ENCODE assay signal across 26 cellular contexts in the genomic region with DNA sequence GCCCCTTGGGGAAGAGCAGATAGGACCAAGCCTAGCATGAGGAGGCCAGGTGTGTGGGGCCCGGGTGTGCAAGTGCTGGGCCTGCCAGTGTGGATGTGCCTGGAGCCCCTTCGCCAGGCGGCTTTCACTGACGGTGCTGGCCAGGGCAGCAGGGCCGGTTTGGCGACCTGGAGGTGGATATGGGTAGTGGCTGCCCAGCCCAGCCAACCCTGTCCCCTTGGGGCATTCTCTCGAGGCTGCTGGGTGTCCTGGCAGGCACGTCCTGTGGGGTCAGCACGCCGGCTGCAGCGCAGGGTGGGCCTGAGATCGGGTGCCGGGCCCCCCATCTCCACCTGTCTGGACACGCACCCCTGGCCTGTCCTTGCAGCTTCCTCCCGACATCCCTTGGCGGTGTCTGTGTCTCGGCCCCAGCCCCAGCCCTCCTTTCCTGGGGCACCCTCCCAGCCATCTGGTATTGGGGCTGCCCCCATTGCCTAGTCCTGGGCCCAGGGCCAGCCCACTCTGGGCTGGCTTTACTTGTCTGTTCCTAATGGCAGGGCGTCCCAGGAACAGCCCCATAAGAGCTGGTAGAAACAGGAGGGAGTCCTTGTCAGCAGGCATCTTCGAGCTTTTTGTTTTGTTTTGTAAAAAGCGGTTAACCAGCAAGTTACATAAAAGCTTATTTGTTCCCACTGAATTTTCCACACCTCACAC. TPM values are rescaled to one million over a fixed set of nuclear protein-coding genes. Genes with fewer than 3 reads are reported as not detected.
DNase-seq lines count a peak whose midpoint lies in the region; ATAC-seq, FAIRE-seq and TF ChIP-seq lines count a peak whose summit lies in the region.
"Had no signal": no experiment of that assay in that cellular context is flagged by ENCODE, and none has a peak within 500 bp of the region (broad histone marks: within the 10 kb centered on the region; RNA-seq: fewer than 3 reads in every experiment).

No MANE protein-coding gene starts in this region.

- POLR2A ChIA-PET in HCT116 (lab: Charles Lee) = no interaction called here

- no peaks in the 10 kb centered on the region for H3K79me2 ChIP-seq in HCT116 (ENCODE audit: insufficient read depth, low read length)
- no peaks in the 10 kb centered on the region for H3K79me2 ChIP-seq in trophoblast cell (ENCODE audit: control insufficient read depth, insufficient read depth, low read length, poor library complexity)

- H2BK120ac ChIP-seq in trophoblast cell (ENCODE audit: insufficient read depth, low read length, poor library complexity) = no peak overlapping the region

- 0 out of 2 replicates have a peak overlapping the region, but pooled peaks have one; percentile 16 for H3K9ac ChIP-seq in BLaER1
- no peak overlapping the region for H3K9ac ChIP-seq in HCT116 (ENCODE audit: low read length)
- H3K9ac ChIP-seq in trophoblast cell (ENCODE audit: low read length) = no peak overlapping the region
- H3K9ac ChIP-seq: KMS-11 had no signal

- intact Hi-C loops in HCT116 (cut with micrococcal nuclease) (no loop called here), stomach (cut with DNase I; ENCODE audit: low total_unique reads) (no loop called here)

- no peak overlapping the region for H3K18ac ChIP-seq in trophoblast cell (ENCODE audit: low read length)

- H3K23ac ChIP-seq in trophoblast cell (ENCODE audit: low read length) = no peak overlapping the region

- H3K4me1 ChIP-seq in BLaER1 (peaks cover 60% of the 10 kb centered on the region), HCT116 (ENCODE audit: control insufficient read depth in 1 of 2, insufficient read depth in 2 of 2, low read length in 2 of 2) (peaks cover 14 to 20% of the 10 kb centered on the region in 2 experiments), trophoblast cell (ENCODE audit: control insufficient read depth in 1 of 2, insufficient read depth in 2 of 2, low read length in 2 of 2) (peaks cover 0 to 4% of the 10 kb centered on the region in 2 experiments), stomach (peaks cover 22 to 60% (median 50%) of the 10 kb centered on the region in 4 donors)

- RAD21 ChIA-PET in HCT116 (lab: Charles Lee; ENCODE audit: low non-redundant PET in 1 of 2, low total read pairs in 2 of 2, uncharacterized antibody in 2 of 2, unreplicated experiment in 2 of 2) = no interaction called here

- H3K4ac ChIP-seq in trophoblast cell (ENCODE audit: low read depth, low read length) = no peak overlapping the region

- no CpG with 5 or more reads among the region's 20 CpGs for WGBS in trophoblast cell (ENCODE audit: extremely low coverage, insufficient coverage, insufficient read length)
- WGBS in stomach, 5 donors = 63 to 92% (median 74%) methylated on average over 6 to 20 of the region's 20 CpGs

- H4K8ac ChIP-seq in trophoblast cell (ENCODE audit: low read depth, low read length) = no peak overlapping the region

- CTCF ChIA-PET in HCT116 (lab: Charles Lee) = interaction anchor here (1.5 kb wide), 1 partner anchor 13 kb away, joined by 5 read pairs; no protein-coding TSS in a partner anchor

- H4K12ac ChIP-seq in trophoblast cell (ENCODE audit: low read depth, low read length) = no peak overlapping the region

- H3K36me3 ChIP-seq in BLaER1 = peaks cover 70% of the 10 kb centered on the region
- H3K36me3 ChIP-seq in HCT116 (ENCODE audit: control insufficient read depth in 1 of 2, insufficient read depth in 2 of 2, low read length in 2 of 2) = peaks cover 14 to 15% of the 10 kb centered on the region in 2 experiments; a peak in 3 of 4 replicates
- peaks cover 76 to 79% of the 10 kb centered on the region in 2 experiments for H3K36me3 ChIP-seq in trophoblast cell (ENCODE audit: control insufficient read depth in 1 of 2, insufficient read depth in 2 of 2, low read length in 2 of 2)
- H3K36me3 ChIP-seq in stomach = peaks cover 35 to 86% (median 77%) of the 10 kb centered on the region in 4 donors
- H3K36me3 ChIP-seq: uterus had no signal

- H3K4me3 ChIP-seq in BLaER1 (no peak overlapping the region), HCT116 (replicated peaks in 1 of 2; ENCODE audit: low read depth in 1 of 2, low read length in 2 of 2) (no peak overlapping the region), trophoblast cell (ENCODE audit: low read depth, low read length) (no peak overlapping the region), stomach (no peak overlapping the region)
- H3K4me3 ChIP-seq: uterus had no signal

- H2AK5ac ChIP-seq in trophoblast cell (ENCODE audit: low read length) = no peak overlapping the region

- DNase-seq in HCT116 (ENCODE audit: low read depth, low spot score) (no peak), cerebellar cortex (ENCODE audit: low spot score) (peak; percentile 51), trophoblast cell (peak; percentile 89 to 96), stomach (no peak), ecto neural progenitor cell (ENCODE audit: low spot score) (no peak), GM12891 (ENCODE audit: insufficient read length, low spot score) (no peak)
- DNase-seq: activated CD4-positive, alpha-beta T cell treated with anti-CD3 and anti-CD28 coated beads for 36 hours; activated naive CD4-positive, alpha-beta T cell treated with anti-CD3 and anti-CD28 coated beads, Interleukin-2, amount 10 ng/mL, durations not matched to agents 7 days and 5 days; activated T-cell treated with anti-CD3 and anti-CD28 coated beads, Interleukin-2, amount 50 U/mL, for 4 hours; amygdala; CD8-positive, alpha-beta T cell; central memory CD4-positive, alpha-beta T cell; DMS53; effector CD8-positive, alpha-beta T cell; GF-D8; H9; mesendoderm; naive thymus-derived CD8-positive, alpha-beta T cell; NCI-H2029; OCI-M1; retina; stimulated activated CD4-positive, alpha-beta T cell treated with anti-CD3 and anti-CD28 coated beads, Interleukin-4, amount 100 ng/mL, for 4 hours; stimulated activated naive CD8-positive, alpha-beta T cell treated with anti-CD3 and anti-CD28 coated beads, Interleukin-15, amount 100 ng/mL, for 72 hours; uterus had no signal

- H2BK12ac ChIP-seq in trophoblast cell (ENCODE audit: low read length) = no peak overlapping the region

- BruUV-seq in HCT116 (replicated peaks; lab: Mats Ljungman, UMichigan) = TSS peak; percentile 16

- no peak overlapping the region for H3K27ac ChIP-seq in BLaER1
- no peak overlapping the region for H3K27ac ChIP-seq in HCT116 (ENCODE audit: low read depth, low read length)
- H3K27ac ChIP-seq in trophoblast cell (ENCODE audit: low read depth, low read length) = no peak overlapping the region
- H3K27ac ChIP-seq in stomach = peak overlapping the region in 2 of 5 donors; percentile 61 to 90
- H3K27ac ChIP-seq: KMS-11, uterus had no signal

- H4K20me1 ChIP-seq in BLaER1 (peaks cover 91% of the 10 kb centered on the region), HCT116 (ENCODE audit: insufficient read depth) (no peaks in the 10 kb centered on the region)

- H3K79me1 ChIP-seq in trophoblast cell (ENCODE audit: low read length) = peaks cover 3% of the 10 kb centered on the region

- TF ChIP-seq RAD21 in HCT116 (IDR thresholded peaks at IDR 0.05; ENCODE audit: low read depth) = no peak

- H3K14ac ChIP-seq in trophoblast cell (ENCODE audit: low read length) = no peak overlapping the region

- TF ChIP-seq CTCF in HCT116 (IDR thresholded peaks at IDR 0.05 in 2 of 3, conservative IDR thresholded peaks at IDR 0.05 in 1 of 3; ENCODE audit: borderline replicate concordance in 1 of 3, insufficient read depth in 1 of 3, low read depth in 2 of 3, low read length in 2 of 3) (no peak), stomach (IDR thresholded peaks at IDR 0.05) (no peak)

- H2AFZ ChIP-seq in HCT116 (ENCODE audit: low read depth, low read length, poor library complexity, severe bottlenecking) (no peak overlapping the region), trophoblast cell (ENCODE audit: insufficient read depth, low read length, poor library complexity) (no peak overlapping the region)

- ATAC-seq in HCT116 = no peak
- ATAC-seq: activated CD4-positive, alpha-beta T cell treated with anti-CD3 and anti-CD28 coated beads for 36 hours; activated T-cell treated with anti-CD3 and anti-CD28 coated beads, Interleukin-2, amount 50 U/mL, for 4 hours; CD8-positive, alpha-beta T cell; naive thymus-derived CD8-positive, alpha-beta T cell had no signal

- TF ChIP-seq POLR2A in HCT116 (IDR thresholded peaks at IDR 0.05; ENCODE audit: borderline replicate concordance, extremely low read depth, insufficient read depth, insufficient read length) (no peak), stomach (IDR thresholded peaks at IDR 0.05) (no peak), GM12891 (IDR thresholded peaks at IDR 0.05; ENCODE audit: low read depth, low read length) (no peak)

- H3K27me3 ChIP-seq in BLaER1 (no peaks in the 10 kb centered on the region), HCT116 (ENCODE audit: insufficient read depth, low read length) (no peaks in the 10 kb centered on the region), trophoblast cell (ENCODE audit: insufficient read depth, low read length) (no peaks in the 10 kb centered on the region), stomach (no peaks in the 10 kb centered on the region)
- H3K27me3 ChIP-seq: uterus had no signal

- H3K4me2 ChIP-seq in BLaER1 (peak overlapping the region; percentile 100), HCT116 (ENCODE audit: low read length) (no peak overlapping the region), trophoblast cell (ENCODE audit: low read length) (no peak overlapping the region)
- H3K4me2 ChIP-seq: KMS-11 had no signal

- H2BK5ac ChIP-seq in trophoblast cell (ENCODE audit: low read depth, low read length, poor library complexity) = no peak overlapping the region

- peak overlapping the region; percentile 22 for H4K91ac ChIP-seq in trophoblast cell (ENCODE audit: low read depth, low read length)

- H3K9me2 ChIP-seq in HCT116 (ENCODE audit: insufficient read depth) = no peaks in the 10 kb centered on the region

- TF ChIP-seq EP300 in stomach (IDR thresholded peaks at IDR 0.05) = no peak

- H3K9me3 ChIP-seq in BLaER1 = no peaks in the 10 kb centered on the region
- no peaks in the 10 kb centered on the region for H3K9me3 ChIP-seq in HCT116 (ENCODE audit: control insufficient read depth in 1 of 2, insufficient read depth in 1 of 2, low read depth in 1 of 2, low read length in 2 of 2)
- H3K9me3 ChIP-seq in trophoblast cell (ENCODE audit: insufficient read depth, low read depth, low read length) = peaks cover 3% of the 10 kb centered on the region
- no peaks in the 10 kb centered on the region for H3K9me3 ChIP-seq in stomach
- H3K9me3 ChIP-seq: uterus had no signal

- FAIRE-seq in GM12891 (lab: Jason Lieb, UNC) = no peak

RNA-seq across cellular contexts. Expression of a gene that starts 7.2 kb away (rescaled TPM):
- total RNA-seq in HCT116 (2021; ENCODE audit: unreplicated experiment) = 31.1 TPM
- 37.8 and 43.3 TPM in 2 replicates for polyA plus RNA-seq in HCT116 (2012)
- 85.1 and 90.0 TPM in 2 replicates for polyA plus RNA-seq in trophoblast cell (2013)
- total RNA-seq in stomach = 100 to 1,000 TPM in 1 of 5 donors, 10 to 100 TPM in 4; 36.0 to 135 (median 72.7) TPM
- 100 to 1,000 TPM in 1 of 3 donors, 10 to 100 TPM in 2; 68.5 to 127 (median 94.7) TPM for polyA plus RNA-seq in stomach
- 0.68 TPM for polyA plus RNA-seq in GM12891 (2012; ENCODE audit: low read depth, missing spikeins)

RNA-seq across cellular contexts. Expression of a gene that starts 19.3 kb away (rescaled TPM):
- total RNA-seq in HCT116 (2021; ENCODE audit: unreplicated experiment) (260 TPM), stomach (10 to 100 TPM in 3 of 5 donors, 1 to 10 TPM in 1, not detected in 1; 3.5 to 95.0 (median 23.9) TPM)
- polyA plus RNA-seq in HCT116 (2012) = 613 and 656 TPM in 2 replicates
- 44.7 and 45.0 TPM in 2 replicates for polyA plus RNA-seq in trophoblast cell (2013)
- 100 to 1,000 TPM in 1 of 3 donors, 10 to 100 TPM in 2; 60.1 to 149 (median 99.0) TPM for polyA plus RNA-seq in stomach
- 277 TPM for polyA plus RNA-seq in GM12891 (2012; ENCODE audit: low read depth, missing spikeins)

RNA-seq across cellular contexts. Expression of a gene that starts 23.7 kb away (rescaled TPM):
- total RNA-seq in HCT116 (2021; ENCODE audit: unreplicated experiment) = 40.4 TPM
- 30.8 and 33.5 TPM in 2 replicates for polyA plus RNA-seq in HCT116 (2012)
- 8.8 and 8.9 TPM in 2 replicates for polyA plus RNA-seq in trophoblast cell (2013)
- total RNA-seq in stomach = 100 to 1,000 TPM in 1 of 5 donors, 10 to 100 TPM in 2, 1 to 10 TPM in 2; 3.0 to 167 (median 44.9) TPM
- polyA plus RNA-seq in stomach = 10 to 100 TPM; 13.8 to 18.8 (median 17.1) TPM
- polyA plus RNA-seq in GM12891 (2012; ENCODE audit: low read depth, missing spikeins) = 8.1 TPM

RNA-seq across cellular contexts. Expression of a gene that starts 47.8 kb away (rescaled TPM):
- total RNA-seq in HCT116 (2021; ENCODE audit: unreplicated experiment) (229 TPM), stomach (100 to 1,000 TPM in 2 of 5 donors, 10 to 100 TPM in 3; 49.8 to 183 (median 85.5) TPM)
- polyA plus RNA-seq in HCT116 (2012) = 132 and 135 TPM in 2 replicates
- 90.0 and 91.2 TPM in 2 replicates for polyA plus RNA-seq in trophoblast cell (2013)
- polyA plus RNA-seq in stomach = 10 to 100 TPM; 24.9 to 57.1 (median 40.3) TPM
- 64.5 TPM for polyA plus RNA-seq in GM12891 (2012; ENCODE audit: low read depth, missing spikeins)

RNA-seq across cellular contexts. Expression of a gene that starts 59.0 kb away (rescaled TPM):
- 5.5 TPM for total RNA-seq in HCT116 (2021; ENCODE audit: unreplicated experiment)
- 3.4 and 4.6 TPM in 2 replicates for polyA plus RNA-seq in HCT116 (2012)
- 0.12 TPM in 2 replicates for polyA plus RNA-seq in trophoblast cell (2013)
- 1 to 10 TPM in 4 of 5 donors, not detected in 1; 1.3 to 8.2 (median 2.1) TPM for total RNA-seq in stomach
- 1 to 10 TPM in 2 of 3 donors, under 1 TPM in 1; 0.93 to 4.2 (median 1.2) TPM for polyA plus RNA-seq in stomach
- 0.18 TPM for polyA plus RNA-seq in GM12891 (2012; ENCODE audit: low read depth, missing spikeins)

Comparison
In these comparisons a context has a peak if more than half of its experiments do, and no peak if none do; other contexts are left out.
1. DNase-seq: peak in cerebellar cortex (single experiment) and trophoblast cell (2 of 2); none in HCT116 (single experiment), stomach (single experiment), ecto neural progenitor cell (single experiment) and GM12891 (single experiment).